Comparison of ENCODE assay signal across 1 cellular context in the genomic region with DNA sequence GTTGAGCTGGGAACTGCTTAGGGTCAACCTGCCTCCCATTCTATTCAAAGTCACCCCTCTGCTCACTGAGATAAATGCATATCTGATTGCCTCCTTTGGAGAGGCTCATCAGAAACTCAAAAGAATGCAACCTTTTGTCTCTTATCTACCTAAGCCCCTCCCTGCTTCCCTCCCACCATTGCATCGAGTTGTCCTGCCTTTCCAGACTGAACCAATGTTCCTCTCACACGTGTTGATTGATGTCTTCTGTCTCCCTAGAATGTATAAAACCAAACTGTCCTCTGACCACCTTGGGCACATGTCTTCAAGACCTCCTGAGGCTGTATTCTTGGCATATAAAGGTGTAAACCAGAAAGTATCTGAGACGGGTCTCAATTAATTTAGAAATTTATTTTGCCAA. TPM values are rescaled to one million over a fixed set of nuclear protein-coding genes. Genes with fewer than 3 reads are reported as not detected.
"Had no signal": no experiment of that assay in that cellular context is flagged by ENCODE, and none has a peak within 500 bp of the region (broad histone marks: within the 10 kb centered on the region; RNA-seq: fewer than 3 reads in every experiment).

No MANE protein-coding gene starts in this region.

RNA-seq across cellular contexts. Expression of a gene that starts 42.9 kb away (rescaled TPM):
- polyA plus RNA-seq: IgD-negative memory B cell had no signal
